ENCODE assay signal across 1 cellular context in the genomic region with DNA sequence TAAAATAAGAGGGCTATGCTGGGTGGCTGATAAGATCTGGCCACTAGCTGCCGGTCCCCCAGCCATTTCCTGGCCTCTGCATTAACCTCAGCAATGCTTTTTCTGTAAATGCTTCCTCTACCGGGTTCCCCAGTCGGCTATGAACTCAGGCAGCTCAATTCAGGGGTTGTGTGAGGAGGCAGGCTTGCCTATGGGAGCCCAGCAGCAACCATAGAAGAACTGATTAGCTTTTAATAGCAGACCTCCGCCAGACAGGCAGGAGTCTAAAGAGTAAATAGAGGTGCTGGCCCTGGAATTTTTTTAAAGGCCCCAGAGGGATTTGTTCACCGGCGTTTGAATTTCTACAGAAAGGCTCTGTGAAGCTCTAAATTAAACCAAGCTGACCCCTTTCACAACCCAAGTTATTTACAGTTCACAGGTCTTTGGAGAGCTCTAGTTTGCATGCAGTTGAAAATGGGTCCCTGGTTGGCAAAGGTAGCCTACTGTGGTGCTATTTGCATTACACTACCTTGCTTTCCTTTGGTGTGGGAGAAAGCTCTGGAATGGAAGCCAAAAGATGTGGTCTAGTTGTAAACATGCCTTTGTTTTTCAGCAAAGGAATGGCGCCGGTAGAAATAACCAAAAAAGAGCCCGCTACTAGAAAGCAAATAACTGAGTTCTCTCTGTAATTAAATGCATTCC.
TF ChIP-seq lines count a peak whose summit lies in the region.

No MANE protein-coding gene starts in this region.

TF ChIP-seq in HepG2, 621 proteins besides CTCF, POLR2A, EP300 and RAD21 (continued from another document and continues in another):
- 0 out of 2 replicates have a peak, but pooled peaks have one; percentile 27 for TF ChIP-seq CCDC6 (CRISPR knock-in tag; IDR thresholded peaks at IDR 0.05)
- no peak for TF ChIP-seq KAT7 (CRISPR knock-in tag; IDR thresholded peaks at IDR 0.05; ENCODE audit: borderline replicate concordance)
- TF ChIP-seq CEBPB (IDR thresholded peaks at IDR 0.05; ENCODE audit: borderline replicate concordance, low read depth, low read length): peak; percentile 70; the same call in 1 of the 2 replicates
- no peak for TF ChIP-seq ZKSCAN5 (CRISPR knock-in tag; IDR thresholded peaks at IDR 0.05)
- TF ChIP-seq, protein P1, sequence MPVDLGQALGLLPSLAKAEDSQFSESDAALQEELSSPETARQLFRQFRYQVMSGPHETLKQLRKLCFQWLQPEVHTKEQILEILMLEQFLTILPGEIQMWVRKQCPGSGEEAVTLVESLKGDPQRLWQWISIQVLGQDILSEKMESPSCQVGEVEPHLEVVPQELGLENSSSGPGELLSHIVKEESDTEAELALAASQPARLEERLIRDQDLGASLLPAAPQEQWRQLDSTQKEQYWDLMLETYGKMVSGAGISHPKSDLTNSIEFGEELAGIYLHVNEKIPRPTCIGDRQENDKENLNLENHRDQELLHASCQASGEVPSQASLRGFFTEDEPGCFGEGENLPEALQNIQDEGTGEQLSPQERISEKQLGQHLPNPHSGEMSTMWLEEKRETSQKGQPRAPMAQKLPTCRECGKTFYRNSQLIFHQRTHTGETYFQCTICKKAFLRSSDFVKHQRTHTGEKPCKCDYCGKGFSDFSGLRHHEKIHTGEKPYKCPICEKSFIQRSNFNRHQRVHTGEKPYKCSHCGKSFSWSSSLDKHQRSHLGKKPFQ (CRISPR knock-in tag; IDR thresholded peaks at IDR 0.05; ENCODE audit: insufficient replicate concordance): no peak
- TF ChIP-seq JUND (CRISPR knock-in tag; IDR thresholded peaks at IDR 0.05): no peak
- no peak for TF ChIP-seq U2AF1 (optimal IDR thresholded peaks at IDR 0.05; ENCODE audit: low read depth, low read length)
- TF ChIP-seq, protein P2, sequence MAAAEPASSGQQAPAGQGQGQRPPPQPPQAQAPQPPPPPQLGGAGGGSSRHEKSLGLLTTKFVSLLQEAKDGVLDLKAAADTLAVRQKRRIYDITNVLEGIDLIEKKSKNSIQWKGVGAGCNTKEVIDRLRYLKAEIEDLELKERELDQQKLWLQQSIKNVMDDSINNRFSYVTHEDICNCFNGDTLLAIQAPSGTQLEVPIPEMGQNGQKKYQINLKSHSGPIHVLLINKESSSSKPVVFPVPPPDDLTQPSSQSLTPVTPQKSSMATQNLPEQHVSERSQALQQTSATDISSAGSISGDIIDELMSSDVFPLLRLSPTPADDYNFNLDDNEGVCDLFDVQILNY (CRISPR knock-in tag; conservative IDR thresholded peaks at IDR 0.05): no peak
- TF ChIP-seq ISX (CRISPR knock-in tag; conservative IDR thresholded peaks at IDR 0.05): no peak
- TF ChIP-seq, protein P3, sequence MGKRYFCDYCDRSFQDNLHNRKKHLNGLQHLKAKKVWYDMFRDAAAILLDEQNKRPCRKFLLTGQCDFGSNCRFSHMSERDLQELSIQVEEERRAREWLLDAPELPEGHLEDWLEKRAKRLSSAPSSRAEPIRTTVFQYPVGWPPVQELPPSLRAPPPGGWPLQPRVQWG (CRISPR knock-in tag; IDR thresholded peaks at IDR 0.05; ENCODE audit: borderline replicate concordance, low read depth): no peak
- no peak for TF ChIP-seq NR3C1 (CRISPR knock-in tag; IDR thresholded peaks at IDR 0.05)
- TF ChIP-seq ZNF615 (CRISPR knock-in tag; IDR thresholded peaks at IDR 0.05; ENCODE audit: borderline replicate concordance): no peak
- TF ChIP-seq, protein P4, sequence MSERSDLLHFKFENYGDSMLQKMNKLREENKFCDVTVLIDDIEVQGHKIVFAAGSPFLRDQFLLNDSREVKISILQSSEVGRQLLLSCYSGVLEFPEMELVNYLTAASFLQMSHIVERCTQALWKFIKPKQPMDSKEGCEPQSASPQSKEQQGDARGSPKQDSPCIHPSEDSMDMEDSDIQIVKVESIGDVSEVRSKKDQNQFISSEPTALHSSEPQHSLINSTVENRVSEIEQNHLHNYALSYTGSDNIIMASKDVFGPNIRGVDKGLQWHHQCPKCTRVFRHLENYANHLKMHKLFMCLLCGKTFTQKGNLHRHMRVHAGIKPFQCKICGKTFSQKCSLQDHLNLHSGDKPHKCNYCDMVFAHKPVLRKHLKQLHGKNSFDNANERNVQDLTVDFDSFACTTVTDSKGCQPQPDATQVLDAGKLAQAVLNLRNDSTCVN (CRISPR knock-in tag; IDR thresholded peaks at IDR 0.05; ENCODE audit: borderline replicate concordance): no peak
- no peak for TF ChIP-seq ZNF335 (CRISPR knock-in tag; IDR thresholded peaks at IDR 0.05)
- no peak for TF ChIP-seq ZFP62 (CRISPR knock-in tag; IDR thresholded peaks at IDR 0.05)
- TF ChIP-seq, protein P5, sequence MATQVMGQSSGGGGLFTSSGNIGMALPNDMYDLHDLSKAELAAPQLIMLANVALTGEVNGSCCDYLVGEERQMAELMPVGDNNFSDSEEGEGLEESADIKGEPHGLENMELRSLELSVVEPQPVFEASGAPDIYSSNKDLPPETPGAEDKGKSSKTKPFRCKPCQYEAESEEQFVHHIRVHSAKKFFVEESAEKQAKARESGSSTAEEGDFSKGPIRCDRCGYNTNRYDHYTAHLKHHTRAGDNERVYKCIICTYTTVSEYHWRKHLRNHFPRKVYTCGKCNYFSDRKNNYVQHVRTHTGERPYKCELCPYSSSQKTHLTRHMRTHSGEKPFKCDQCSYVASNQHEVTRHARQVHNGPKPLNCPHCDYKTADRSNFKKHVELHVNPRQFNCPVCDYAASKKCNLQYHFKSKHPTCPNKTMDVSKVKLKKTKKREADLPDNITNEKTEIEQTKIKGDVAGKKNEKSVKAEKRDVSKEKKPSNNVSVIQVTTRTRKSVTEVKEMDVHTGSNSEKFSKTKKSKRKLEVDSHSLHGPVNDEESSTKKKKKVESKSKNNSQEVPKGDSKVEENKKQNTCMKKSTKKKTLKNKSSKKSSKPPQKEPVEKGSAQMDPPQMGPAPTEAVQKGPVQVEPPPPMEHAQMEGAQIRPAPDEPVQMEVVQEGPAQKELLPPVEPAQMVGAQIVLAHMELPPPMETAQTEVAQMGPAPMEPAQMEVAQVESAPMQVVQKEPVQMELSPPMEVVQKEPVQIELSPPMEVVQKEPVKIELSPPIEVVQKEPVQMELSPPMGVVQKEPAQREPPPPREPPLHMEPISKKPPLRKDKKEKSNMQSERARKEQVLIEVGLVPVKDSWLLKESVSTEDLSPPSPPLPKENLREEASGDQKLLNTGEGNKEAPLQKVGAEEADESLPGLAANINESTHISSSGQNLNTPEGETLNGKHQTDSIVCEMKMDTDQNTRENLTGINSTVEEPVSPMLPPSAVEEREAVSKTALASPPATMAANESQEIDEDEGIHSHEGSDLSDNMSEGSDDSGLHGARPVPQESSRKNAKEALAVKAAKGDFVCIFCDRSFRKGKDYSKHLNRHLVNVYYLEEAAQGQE (IDR thresholded peaks at IDR 0.05; ENCODE audit: borderline replicate concordance in 1 of 2, low read depth in 1 of 2, low read length in 2 of 2): peak in 1 of 2 experiments; percentile 29; a peak in 1 of 4 replicates
- no peak for TF ChIP-seq ZSCAN12 (CRISPR knock-in tag; IDR thresholded peaks at IDR 0.05)
- TF ChIP-seq ZNF782 (CRISPR knock-in tag; IDR thresholded peaks at IDR 0.05; ENCODE audit: borderline replicate concordance): no peak
- no peak for TF ChIP-seq GTF3A (CRISPR knock-in tag; conservative IDR thresholded peaks at IDR 0.05)
- no peak for TF ChIP-seq RAD51 (IDR thresholded peaks at IDR 0.05; ENCODE audit: borderline replicate concordance)
- peak; percentile 81 for TF ChIP-seq RARA (CRISPR knock-in tag; IDR thresholded peaks at IDR 0.05)
- peak; percentile 61; the same call in 1 of the 2 replicates for TF ChIP-seq RXRB (CRISPR knock-in tag; IDR thresholded peaks at IDR 0.05; ENCODE audit: borderline replicate concordance)
- TF ChIP-seq, protein P6, sequence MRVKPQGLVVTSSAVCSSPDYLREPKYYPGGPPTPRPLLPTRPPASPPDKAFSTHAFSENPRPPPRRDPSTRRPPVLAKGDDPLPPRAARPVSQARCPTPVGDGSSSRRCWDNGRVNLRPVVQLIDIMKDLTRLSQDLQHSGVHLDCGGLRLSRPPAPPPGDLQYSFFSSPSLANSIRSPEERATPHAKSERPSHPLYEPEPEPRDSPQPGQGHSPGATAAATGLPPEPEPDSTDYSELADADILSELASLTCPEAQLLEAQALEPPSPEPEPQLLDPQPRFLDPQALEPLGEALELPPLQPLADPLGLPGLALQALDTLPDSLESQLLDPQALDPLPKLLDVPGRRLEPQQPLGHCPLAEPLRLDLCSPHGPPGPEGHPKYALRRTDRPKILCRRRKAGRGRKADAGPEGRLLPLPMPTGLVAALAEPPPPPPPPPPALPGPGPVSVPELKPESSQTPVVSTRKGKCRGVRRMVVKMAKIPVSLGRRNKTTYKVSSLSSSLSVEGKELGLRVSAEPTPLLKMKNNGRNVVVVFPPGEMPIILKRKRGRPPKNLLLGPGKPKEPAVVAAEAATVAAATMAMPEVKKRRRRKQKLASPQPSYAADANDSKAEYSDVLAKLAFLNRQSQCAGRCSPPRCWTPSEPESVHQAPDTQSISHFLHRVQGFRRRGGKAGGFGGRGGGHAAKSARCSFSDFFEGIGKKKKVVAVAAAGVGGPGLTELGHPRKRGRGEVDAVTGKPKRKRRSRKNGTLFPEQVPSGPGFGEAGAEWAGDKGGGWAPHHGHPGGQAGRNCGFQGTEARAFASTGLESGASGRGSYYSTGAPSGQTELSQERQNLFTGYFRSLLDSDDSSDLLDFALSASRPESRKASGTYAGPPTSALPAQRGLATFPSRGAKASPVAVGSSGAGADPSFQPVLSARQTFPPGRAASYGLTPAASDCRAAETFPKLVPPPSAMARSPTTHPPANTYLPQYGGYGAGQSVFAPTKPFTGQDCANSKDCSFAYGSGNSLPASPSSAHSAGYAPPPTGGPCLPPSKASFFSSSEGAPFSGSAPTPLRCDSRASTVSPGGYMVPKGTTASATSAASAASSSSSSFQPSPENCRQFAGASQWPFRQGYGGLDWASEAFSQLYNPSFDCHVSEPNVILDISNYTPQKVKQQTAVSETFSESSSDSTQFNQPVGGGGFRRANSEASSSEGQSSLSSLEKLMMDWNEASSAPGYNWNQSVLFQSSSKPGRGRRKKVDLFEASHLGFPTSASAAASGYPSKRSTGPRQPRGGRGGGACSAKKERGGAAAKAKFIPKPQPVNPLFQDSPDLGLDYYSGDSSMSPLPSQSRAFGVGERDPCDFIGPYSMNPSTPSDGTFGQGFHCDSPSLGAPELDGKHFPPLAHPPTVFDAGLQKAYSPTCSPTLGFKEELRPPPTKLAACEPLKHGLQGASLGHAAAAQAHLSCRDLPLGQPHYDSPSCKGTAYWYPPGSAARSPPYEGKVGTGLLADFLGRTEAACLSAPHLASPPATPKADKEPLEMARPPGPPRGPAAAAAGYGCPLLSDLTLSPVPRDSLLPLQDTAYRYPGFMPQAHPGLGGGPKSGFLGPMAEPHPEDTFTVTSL (CRISPR knock-in tag; IDR thresholded peaks at IDR 0.05; ENCODE audit: borderline replicate concordance): peak; percentile 78; the same call in 1 of the 2 replicates
- no peak for TF ChIP-seq GLI4 (CRISPR knock-in tag; IDR thresholded peaks at IDR 0.05; ENCODE audit: borderline replicate concordance)
- TF ChIP-seq SMC3 (IDR thresholded peaks at IDR 0.05; ENCODE audit: low read length): peak; percentile 19; the same call in 1 of the 2 replicates
- TF ChIP-seq ARNT2 (CRISPR knock-in tag; IDR thresholded peaks at IDR 0.05; ENCODE audit: low read depth): no peak
- TF ChIP-seq HNF4G (IDR thresholded peaks at IDR 0.05; ENCODE audit: borderline replicate concordance, low read depth, low read length): peak; percentile 74; the same call in 1 of the 2 replicates
- TF ChIP-seq HNF4G (CRISPR knock-in tag; IDR thresholded peaks at IDR 0.05; ENCODE audit: borderline replicate concordance, low read depth): no peak
- TF ChIP-seq ZNF670 (CRISPR knock-in tag; IDR thresholded peaks at IDR 0.05; ENCODE audit: borderline replicate concordance): no peak
- TF ChIP-seq, protein P7, sequence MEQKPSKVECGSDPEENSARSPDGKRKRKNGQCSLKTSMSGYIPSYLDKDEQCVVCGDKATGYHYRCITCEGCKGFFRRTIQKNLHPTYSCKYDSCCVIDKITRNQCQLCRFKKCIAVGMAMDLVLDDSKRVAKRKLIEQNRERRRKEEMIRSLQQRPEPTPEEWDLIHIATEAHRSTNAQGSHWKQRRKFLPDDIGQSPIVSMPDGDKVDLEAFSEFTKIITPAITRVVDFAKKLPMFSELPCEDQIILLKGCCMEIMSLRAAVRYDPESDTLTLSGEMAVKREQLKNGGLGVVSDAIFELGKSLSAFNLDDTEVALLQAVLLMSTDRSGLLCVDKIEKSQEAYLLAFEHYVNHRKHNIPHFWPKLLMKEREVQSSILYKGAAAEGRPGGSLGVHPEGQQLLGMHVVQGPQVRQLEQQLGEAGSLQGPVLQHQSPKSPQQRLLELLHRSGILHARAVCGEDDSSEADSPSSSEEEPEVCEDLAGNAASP (CRISPR knock-in tag; IDR thresholded peaks at IDR 0.05; ENCODE audit: borderline replicate concordance): 0 out of 2 replicates have a peak, but pooled peaks have one; percentile 29
- TF ChIP-seq GATAD2A (CRISPR knock-in tag; IDR thresholded peaks at IDR 0.05): peak; percentile 92
- no peak for TF ChIP-seq ETV6 (CRISPR knock-in tag; conservative IDR thresholded peaks at IDR 0.05)
- TF ChIP-seq ZBTB42 (CRISPR knock-in tag; IDR thresholded peaks at IDR 0.05): no peak
- TF ChIP-seq ZNF703 (CRISPR knock-in tag; IDR thresholded peaks at IDR 0.05; ENCODE audit: borderline replicate concordance): no peak
- TF ChIP-seq ZNF207 (IDR thresholded peaks at IDR 0.05; ENCODE audit: borderline replicate concordance): no peak
- TF ChIP-seq, protein P8, sequence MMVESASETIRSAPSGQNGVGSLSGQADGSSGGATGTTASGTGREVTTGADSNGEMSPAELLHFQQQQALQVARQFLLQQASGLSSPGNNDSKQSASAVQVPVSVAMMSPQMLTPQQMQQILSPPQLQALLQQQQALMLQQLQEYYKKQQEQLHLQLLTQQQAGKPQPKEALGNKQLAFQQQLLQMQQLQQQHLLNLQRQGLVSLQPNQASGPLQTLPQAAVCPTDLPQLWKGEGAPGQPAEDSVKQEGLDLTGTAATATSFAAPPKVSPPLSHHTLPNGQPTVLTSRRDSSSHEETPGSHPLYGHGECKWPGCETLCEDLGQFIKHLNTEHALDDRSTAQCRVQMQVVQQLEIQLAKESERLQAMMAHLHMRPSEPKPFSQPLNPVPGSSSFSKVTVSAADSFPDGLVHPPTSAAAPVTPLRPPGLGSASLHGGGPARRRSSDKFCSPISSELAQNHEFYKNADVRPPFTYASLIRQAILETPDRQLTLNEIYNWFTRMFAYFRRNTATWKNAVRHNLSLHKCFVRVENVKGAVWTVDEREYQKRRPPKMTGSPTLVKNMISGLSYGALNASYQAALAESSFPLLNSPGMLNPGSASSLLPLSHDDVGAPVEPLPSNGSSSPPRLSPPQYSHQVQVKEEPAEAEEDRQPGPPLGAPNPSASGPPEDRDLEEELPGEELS (CRISPR knock-in tag; IDR thresholded peaks at IDR 0.05): peak; percentile 88
- TF ChIP-seq, protein P9, sequence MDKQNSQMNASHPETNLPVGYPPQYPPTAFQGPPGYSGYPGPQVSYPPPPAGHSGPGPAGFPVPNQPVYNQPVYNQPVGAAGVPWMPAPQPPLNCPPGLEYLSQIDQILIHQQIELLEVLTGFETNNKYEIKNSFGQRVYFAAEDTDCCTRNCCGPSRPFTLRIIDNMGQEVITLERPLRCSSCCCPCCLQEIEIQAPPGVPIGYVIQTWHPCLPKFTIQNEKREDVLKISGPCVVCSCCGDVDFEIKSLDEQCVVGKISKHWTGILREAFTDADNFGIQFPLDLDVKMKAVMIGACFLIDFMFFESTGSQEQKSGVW (CRISPR knock-in tag; IDR thresholded peaks at IDR 0.05; ENCODE audit: borderline replicate concordance): no peak
- peak; percentile 78 for TF ChIP-seq HMG20B (CRISPR knock-in tag; conservative IDR thresholded peaks at IDR 0.05)
